Comparison of ENCODE assay signal across 21 cellular contexts in genomic region chr10:95536894-95537542, GRCh38. TPM values are rescaled to one million over a fixed set of nuclear protein-coding genes. Genes with fewer than 3 reads are reported as not detected.
DNase-seq lines count a peak whose midpoint lies in the region; ATAC-seq and TF ChIP-seq lines count a peak whose summit lies in the region.
"Had no signal": no experiment of that assay in that cellular context is flagged by ENCODE, and none has a peak within 500 bp of the region (broad histone marks: within the 10 kb centered on the region; RNA-seq: fewer than 3 reads in every experiment).

No MANE protein-coding gene starts in this region.

- intact Hi-C loops in heart right ventricle (cut with DNase I) (no loop called here), cardiac septum (cut with DNase I) (no loop called here), psoas muscle (cut with DNase I) (no loop called here), aorta (cut with DNase I) (no loop called here)

- peaks cover 33% of the 10 kb centered on the region for H3K4me1 Mint-ChIP-seq in glutamatergic neuron (ENCODE audit: low read depth, unreplicated experiment)
- H3K4me1 Mint-ChIP-seq: immature natural killer cell had no signal

- WGBS in heart right ventricle, 2 donors = 86 to 89% methylated on average over 8 of the region's 8 CpGs
- WGBS in psoas muscle, 3 donors = 95 to 97% (median 96%) methylated on average over 8 of the region's 8 CpGs
- WGBS in aorta, 2 donors = 59 to 64% methylated on average over 8 of the region's 8 CpGs
- 90 to 93% methylated on average over 8 of the region's 8 CpGs for WGBS in GM23248 (ENCODE audit: low coverage in 1 of 2, low lambda C conversion rate in 2 of 2, missing lambda C conversion rate in 2 of 2), 2 experiments

- H3K27ac ChIP-seq in heart right ventricle (peak overlapping the region in 8 of 10 donors; percentile 49 to 92 (median 89)), psoas muscle (peak overlapping the region; percentile 64), aorta (ENCODE audit: low read depth in 1 of 2, low read length in 2 of 2) (peak overlapping the region; percentile 78 to 82), GM23248 (no peak overlapping the region)
- H3K27ac ChIP-seq: neutrophil had no signal

- ATAC-seq in heart right ventricle (no peak), psoas muscle (no peak), aorta (ENCODE audit: low FRiP score) (no peak), HG03095 (IDR thresholded peaks at IDR 0.05; ENCODE audit: unreplicated experiment) (no peak), HG02884 (IDR thresholded peaks at IDR 0.05; ENCODE audit: unreplicated experiment) (no peak)
- ATAC-seq: activated CD8-positive, alpha-beta T cell treated with anti-CD3 and anti-CD28 coated beads for 36 hours; activated naive CD4-positive, alpha-beta T cell treated with anti-CD3 and anti-CD28 coated beads, Interleukin-2, amount 50 U/mL, for 72 hours; body of pancreas; right lobe of liver had no signal

- H3K27me3 Mint-ChIP-seq in glutamatergic neuron (ENCODE audit: unreplicated experiment) = peaks cover 4% of the 10 kb centered on the region
- H3K27me3 Mint-ChIP-seq: activated CD8-positive, alpha-beta T cell treated with anti-CD3 and anti-CD28 coated beads for 36 hours had no signal

- no peak overlapping the region for H3K9ac ChIP-seq in GM23248

- H3K36me3 ChIP-seq in heart right ventricle = peaks cover 0 to 4% (median 0%) of the 10 kb centered on the region in 9 donors
- no peaks in the 10 kb centered on the region for H3K36me3 ChIP-seq in psoas muscle (ENCODE audit: insufficient read depth in 1 of 2, low read depth in 1 of 2)
- peaks cover 0 to 1% of the 10 kb centered on the region in 2 donors for H3K36me3 ChIP-seq in aorta (ENCODE audit: control insufficient read depth in 1 of 2, insufficient read depth in 2 of 2, low read length in 1 of 2)
- no peaks in the 10 kb centered on the region for H3K36me3 ChIP-seq in GM23248 (ENCODE audit: low read depth)
- H3K36me3 ChIP-seq: neutrophil, right lobe of liver had no signal

- TF ChIP-seq CTCF in heart right ventricle (IDR thresholded peaks at IDR 0.05) (no peak), glutamatergic neuron (IDR thresholded peaks at IDR 0.05; ENCODE audit: partially characterized antibody, unreplicated experiment) (no peak), psoas muscle (IDR thresholded peaks at IDR 0.05) (no peak)

- H4K20me1 ChIP-seq in GM23248 (ENCODE audit: insufficient read depth) = no peaks in the 10 kb centered on the region

- no peak overlapping the region for H3K27ac Mint-ChIP-seq in glutamatergic neuron (ENCODE audit: unreplicated experiment)
- H3K27ac Mint-ChIP-seq: activated CD8-positive, alpha-beta T cell treated with anti-CD3 and anti-CD28 coated beads for 36 hours; activated T-cell treated with anti-CD3 and anti-CD28 coated beads, Interleukin-2, amount 50 U/mL, for 72 hours; H9; immature natural killer cell; T-helper 1 cell treated with Interleukin-12 subunit alpha and Interleukin-12 subunit beta and Interleukin-4 antibody, amounts not matched to agents 30 μg/mL and 1 μg/mL, for 36 hours had no signal

- H3K4me3 ChIP-seq in heart right ventricle = no peak overlapping the region
- no peak overlapping the region for H3K4me3 ChIP-seq in psoas muscle
- H3K4me3 ChIP-seq in aorta (ENCODE audit: low read length in 2 of 2) = no peak overlapping the region
- no peak overlapping the region for H3K4me3 ChIP-seq in GM23248
- H3K4me3 ChIP-seq: body of pancreas, right lobe of liver had no signal

- H3K4me2 ChIP-seq in GM23248 (ENCODE audit: unreplicated experiment) = no peak overlapping the region

- no peaks in the 10 kb centered on the region for H3F3A ChIP-seq in GM23248 (ENCODE audit: insufficient read depth)

- H3K27me3 ChIP-seq in heart right ventricle = no peaks in the 10 kb centered on the region
- no peaks in the 10 kb centered on the region for H3K27me3 ChIP-seq in psoas muscle (ENCODE audit: insufficient read depth in 3 of 3, low read length in 2 of 3)
- H3K27me3 ChIP-seq in aorta (ENCODE audit: control insufficient read depth in 1 of 2, insufficient read depth in 2 of 2, low read length in 1 of 2) = no peaks in the 10 kb centered on the region
- H3K27me3 ChIP-seq in GM23248 (replicated peaks; ENCODE audit: insufficient read depth) = no peaks in the 10 kb centered on the region
- H3K27me3 ChIP-seq: body of pancreas, neutrophil, right lobe of liver had no signal

- peak overlapping the region; percentile 7 for H3K4me3 Mint-ChIP-seq in glutamatergic neuron (ENCODE audit: unreplicated experiment)
- H3K4me3 Mint-ChIP-seq: activated CD8-positive, alpha-beta T cell treated with anti-CD3 and anti-CD28 coated beads for 36 hours; activated T-cell treated with anti-CD3 and anti-CD28 coated beads, Interleukin-2, amount 50 U/mL, for 72 hours; H9; immature natural killer cell; T-helper 1 cell treated with Interleukin-12 subunit alpha and Interleukin-12 subunit beta and Interleukin-4 antibody, amounts not matched to agents 30 μg/mL and 1 μg/mL, for 36 hours had no signal

- no peaks in the 10 kb centered on the region for H3K36me3 Mint-ChIP-seq in glutamatergic neuron (ENCODE audit: unreplicated experiment)
- H3K36me3 Mint-ChIP-seq: activated naive CD4-positive, alpha-beta T cell treated with anti-CD3 and anti-CD28 coated beads, Interleukin-2, amount 50 U/mL, for 72 hours; immature natural killer cell had no signal

- DNase-seq in heart right ventricle (no peak), cardiac septum (ENCODE audit: low spot score) (no peak), glutamatergic neuron (no peak), psoas muscle (no peak), aorta (no peak), GM23248 (no peak)
- DNase-seq: activated CD8-positive, alpha-beta T cell treated with anti-CD3 and anti-CD28 coated beads for 36 hours; activated T-cell treated with anti-CD3 and anti-CD28 coated beads, Interleukin-2, amount 50 U/mL, for 72 hours; body of pancreas; H9; immature natural killer cell; midbrain; NCI-H187; NCI-H345; right lobe of liver; stimulated activated naive CD4-positive, alpha-beta T cell treated with Interleukin-2 at 50 U/mL for 16 hours had no signal

- in situ Hi-C loops in GM23248 (cut with MboI) = no loop called here

- peaks cover 7% of the 10 kb centered on the region for H3K9me3 Mint-ChIP-seq in glutamatergic neuron (ENCODE audit: unreplicated experiment)
- H3K9me3 Mint-ChIP-seq: activated CD8-positive, alpha-beta T cell treated with anti-CD3 and anti-CD28 coated beads for 36 hours; activated naive CD4-positive, alpha-beta T cell treated with anti-CD3 and anti-CD28 coated beads, Interleukin-2, amount 50 U/mL, for 72 hours; activated T-cell treated with anti-CD3 and anti-CD28 coated beads, Interleukin-2, amount 50 U/mL, for 72 hours; H9; immature natural killer cell; T-helper 1 cell treated with Interleukin-12 subunit alpha and Interleukin-12 subunit beta and Interleukin-4 antibody, amounts not matched to agents 30 μg/mL and 1 μg/mL, for 36 hours had no signal

- H3K9me2 ChIP-seq in GM23248 (ENCODE audit: insufficient read depth) = no peaks in the 10 kb centered on the region

- H3K79me2 ChIP-seq in GM23248 (ENCODE audit: insufficient read depth) = no peaks in the 10 kb centered on the region

- H3K4me1 ChIP-seq in heart right ventricle = peaks cover 20 to 100% (median 93%) of the 10 kb centered on the region in 9 donors
- peaks cover 60% of the 10 kb centered on the region for H3K4me1 ChIP-seq in psoas muscle
- peaks cover 8 to 19% of the 10 kb centered on the region in 2 donors for H3K4me1 ChIP-seq in aorta (ENCODE audit: control insufficient read depth in 1 of 2, insufficient read depth in 2 of 2, low read length in 2 of 2)
- H3K4me1 ChIP-seq in GM23248 (ENCODE audit: insufficient read depth) = no peaks in the 10 kb centered on the region

- no peak overlapping the region for H2AFZ ChIP-seq in GM23248

- no peaks in the 10 kb centered on the region for H3K9me3 ChIP-seq in heart right ventricle
- no peaks in the 10 kb centered on the region for H3K9me3 ChIP-seq in psoas muscle
- no peaks in the 10 kb centered on the region for H3K9me3 ChIP-seq in aorta (ENCODE audit: control insufficient read depth, low read length)
- no peaks in the 10 kb centered on the region for H3K9me3 ChIP-seq in GM23248 (ENCODE audit: low read depth)
- H3K9me3 ChIP-seq: body of pancreas, neutrophil, right lobe of liver had no signal

RNA-seq across cellular contexts. Expression of gene SORBS1, which starts 24.2 kb away (rescaled TPM):
- total RNA-seq in heart right ventricle (1,000 to 10,000 TPM in 6 of 10 donors, 100 to 1,000 TPM in 4; 528 to 1,253 (median 1,130) TPM), cardiac septum (1,045 TPM), glutamatergic neuron (ENCODE audit: unreplicated experiment) (221 TPM), psoas muscle (100 to 1,000 TPM in 3 of 4 donors, 10 to 100 TPM in 1; 71.1 to 306 (median 160) TPM), aorta (1,000 to 10,000 TPM in 1 of 2 donors, 100 to 1,000 TPM in 1; 591 to 1,478 TPM)
- polyA plus RNA-seq in heart right ventricle (100 to 1,000 TPM; 140 to 350 TPM), psoas muscle (100 to 1,000 TPM in 2 of 3 donors, 10 to 100 TPM in 1; 17.3 to 270 (median 121) TPM), aorta (100 to 1,000 TPM; 371 to 372 TPM), GM23248 (2016; fragmentation: Nextera tagmentation; extraction: Ambion mirVana) (0.65 and 1.3 TPM in 2 replicates)
- total RNA-seq in GM23248 (2014; rRNA removed; shearing (Covaris generic)) = 0.13 and 1.2 TPM in 2 replicates

Comparison
In these comparisons a context has a peak if more than half of its experiments do, and no peak if none do; other contexts are left out.
1. RNA of gene SORBS1, which starts 24.2 kb away (total RNA-seq): 591 to 1,478 TPM in aorta, 528 to 1,253 TPM in heart right ventricle, 1,045 TPM in cardiac septum (single experiment), 221 TPM in glutamatergic neuron (single experiment) and 71.1 to 306 TPM in psoas muscle; 0.13 to 1.2 TPM in GM23248; every median in the first group is over 10 times any median in the second.